ENCODE assay signal across 20 cellular contexts in genomic region chr1:163085041-163085903, GRCh38. TPM values are rescaled to one million over a fixed set of nuclear protein-coding genes. Genes with fewer than 3 reads are reported as not detected.
DNase-seq lines count a peak whose midpoint lies in the region; ATAC-seq and TF ChIP-seq lines count a peak whose summit lies in the region.
"Had no signal": no experiment of that assay in that cellular context is flagged by ENCODE, and none has a peak within 500 bp of the region (broad histone marks: within the 10 kb centered on the region; RNA-seq: fewer than 3 reads in every experiment).

No MANE protein-coding gene starts in this region.

- H3K4me3 ChIP-seq in fibroblast of mammary gland (ENCODE audit: control insufficient read depth, low read depth, low read length) (no peak overlapping the region), thoracic aorta (peak overlapping the region; percentile 41)
- H3K4me3 ChIP-seq: HAP-1, skin epidermis, vagina had no signal

- no peaks in the 10 kb centered on the region for H3K36me3 ChIP-seq in thoracic aorta
- H3K36me3 ChIP-seq: HAP-1, vagina had no signal

- peak; percentile 82 for ATAC-seq in thoracic aorta (ENCODE audit: insufficient number of reproducible peaks, low FRiP score, low read depth)
- ATAC-seq in HG02759 (IDR thresholded peaks at IDR 0.05; ENCODE audit: unreplicated experiment), result no peak

- H3K27ac ChIP-seq in thoracic aorta, result peak overlapping the region; percentile 80 to 92
- H3K27ac ChIP-seq: vagina had no signal

- DNase-seq in NCI-H2081 (lab: John Stamatoyannopoulos, UW) (peak; percentile 21 to 71), NCI-H2081 treated with DMSO at 0.1 percent for 48 hours (lab: John Stamatoyannopoulos, UW) (no peak), RPMI7951 (ENCODE audit: low read depth) (peak; percentile 40), fibroblast of mammary gland (ENCODE audit: low read depth) (peak; percentile 89), thoracic aorta (ENCODE audit: low spot score) (no peak), inferior parietal cortex (ENCODE audit: extremely low spot score) (no peak)
- DNase-seq in activated CD4-positive, CD25-positive, alpha-beta regulatory T cell treated with anti-CD3 and anti-CD28 coated beads, Interleukin-2, amount 50 U/mL, for 72 hours, result no peak
- DNase-seq: ACHN; activated effector memory CD4-positive, alpha-beta T cell treated with anti-CD3 and anti-CD28 coated beads, Interleukin-2, amount 50 U/mL, for 16 hours; effector memory CD4-positive, alpha-beta T cell; immature natural killer cell; Kasumi-1; midbrain; nucleus accumbens; stimulated activated naive CD4-positive, alpha-beta T cell had no signal

- no peaks in the 10 kb centered on the region for H3K27me3 ChIP-seq in thoracic aorta (replicated peaks; ENCODE audit: insufficient read depth)
- H3K27me3 ChIP-seq: vagina had no signal

- H3K4me1 ChIP-seq in thoracic aorta (ENCODE audit: control insufficient read depth in 1 of 2, low read depth in 2 of 2), result peaks cover 27 to 43% of the 10 kb centered on the region in 2 donors
- H3K4me1 ChIP-seq: HAP-1, vagina had no signal

- TF ChIP-seq CTCF in fibroblast of mammary gland (conservative IDR thresholded peaks at IDR 0.05; ENCODE audit: control insufficient read depth, insufficient read depth, low read depth, low read length) (no peak), thoracic aorta (IDR thresholded peaks at IDR 0.05) (no peak)

- no peaks in the 10 kb centered on the region for H3K9me3 ChIP-seq in thoracic aorta
- H3K9me3 ChIP-seq: HAP-1, vagina had no signal

RNA-seq across cellular contexts. Expression of gene RGS4, which starts 16.1 kb away (rescaled TPM):
- 18.3 and 24.1 TPM in 2 replicates for total RNA-seq in RPMI7951 (2014; rRNA removed; shearing (Covaris generic))
- total RNA-seq in thoracic aorta, result 10 to 100 TPM; 32.6 to 52.0 TPM
- total RNA-seq: activated CD8-positive, alpha-beta memory T cell treated with anti-CD3 and anti-CD28 coated beads for 36 hours had no signal

Comparison
In these comparisons a context has a peak if more than half of its experiments do, and no peak if none do; other contexts are left out.
1. DNase-seq: peak in NCI-H2081 (2 of 2), RPMI7951 (single experiment) and fibroblast of mammary gland (single experiment); none in NCI-H2081 treated with DMSO at 0.1 percent for 48 hours (single experiment), thoracic aorta (single experiment), inferior parietal cortex (single experiment) and activated CD4-positive, CD25-positive, alpha-beta regulatory T cell treated with anti-CD3 and anti-CD28 coated beads, Interleukin-2, amount 50 U/mL, for 72 hours (single experiment).